In genomic region chr7:30800785-30801252, GRCh38 we compare ENCODE assay signal across 8 cellular contexts. TPM values are rescaled to one million over a fixed set of nuclear protein-coding genes. Genes with fewer than 3 reads are reported as not detected.
DNase-seq lines count a peak whose midpoint lies in the region; ATAC-seq and TF ChIP-seq lines count a peak whose summit lies in the region.

No MANE protein-coding gene starts in this region.

- peak; percentile 78 for TF ChIP-seq CTCF in RWPE2 (IDR thresholded peaks at IDR 0.05; ENCODE audit: poor library complexity, severe bottlenecking)
- peak; percentile 93 for TF ChIP-seq CTCF in chondrocyte (IDR thresholded peaks at IDR 0.05)
- TF ChIP-seq CTCF in stomach (IDR thresholded peaks at IDR 0.05) = peak in 5 of 7 experiments; percentile 36 to 69 (median 57)

- 43 to 60% (median 57%) methylated on average over 4 to 6 of the region's 6 CpGs for WGBS in stomach, 5 donors

- H3K9me3 ChIP-seq in RWPE2 (ENCODE audit: severe bottlenecking) (no peaks in the 10 kb centered on the region), stomach (no peaks in the 10 kb centered on the region)

- H3K4me1 ChIP-seq in RWPE2 (ENCODE audit: insufficient read depth, poor library complexity, severe bottlenecking) (peaks cover 44% of the 10 kb centered on the region), stomach (peaks cover 0 to 69% (median 47%) of the 10 kb centered on the region in 4 donors)

- no peaks in the 10 kb centered on the region for H3K36me3 ChIP-seq in RWPE2 (ENCODE audit: low read depth)
- no peaks in the 10 kb centered on the region for H3K36me3 ChIP-seq in stomach

- H3K9me3 Mint-ChIP-seq in chondrocyte (ENCODE audit: low read depth) = peaks cover 6% of the 10 kb centered on the region

- H3K4me3 ChIP-seq in RWPE2 (ENCODE audit: severe bottlenecking) = no peak overlapping the region
- no peak overlapping the region for H3K4me3 ChIP-seq in stomach

- no peak for TF ChIP-seq EP300 in stomach (IDR thresholded peaks at IDR 0.05)

- H3K4me3 Mint-ChIP-seq in chondrocyte (ENCODE audit: unreplicated experiment) = no peak overlapping the region

- H3K27me3 ChIP-seq in RWPE2 (ENCODE audit: insufficient read depth, poor library complexity, severe bottlenecking) = no peaks in the 10 kb centered on the region
- no peaks in the 10 kb centered on the region for H3K27me3 ChIP-seq in stomach

- DNase-seq in DMS79 treated with DMSO at 0.1 percent for 48 hours (lab: John Stamatoyannopoulos, UW) = peak; percentile 70
- peak; percentile 87 for DNase-seq in M059J (ENCODE audit: low read depth)
- DNase-seq in RWPE2 (ENCODE audit: low spot score) = no peak
- DNase-seq in chondrocyte (ENCODE audit: low spot score) = no peak
- DNase-seq in left colon = peak in 1 of 2 donors; percentile 40
- DNase-seq in stomach = peak; percentile 52

- peaks cover 5% of the 10 kb centered on the region for H3K36me3 Mint-ChIP-seq in chondrocyte (ENCODE audit: low read depth)

- ATAC-seq in GM21367 (IDR thresholded peaks at IDR 0.05; ENCODE audit: unreplicated experiment) = peak; percentile 18
- ATAC-seq in RWPE2 (ENCODE audit: low read depth) = peak; percentile 24; the same call in 2 of the 3 replicates
- peak; percentile 69 for ATAC-seq in left colon
- ATAC-seq in GM18520 (IDR thresholded peaks at IDR 0.05; ENCODE audit: unreplicated experiment) = no peak

- H3K27ac Mint-ChIP-seq in chondrocyte (ENCODE audit: unreplicated experiment) = peak overlapping the region; percentile 50

- H3K27me3 Mint-ChIP-seq in chondrocyte (ENCODE audit: low read depth) = no peaks in the 10 kb centered on the region

- H3K4me1 Mint-ChIP-seq in chondrocyte (ENCODE audit: low read depth) = peaks cover 64% of the 10 kb centered on the region

- intact Hi-C loops in left colon (cut with DNase I, micrococcal nuclease) (loop anchor here in 1 of 2 donors (5.0 kb wide), 1 partner anchor 176 kb away; no protein-coding TSS in a partner anchor), stomach (cut with DNase I; ENCODE audit: low total_unique reads) (loop anchor here (5.0 to 10.0 kb wide), 2 partner anchors 176 to 324 kb away; no protein-coding TSS in a partner anchor)

- H3K27ac ChIP-seq in RWPE2 (ENCODE audit: poor library complexity, severe bottlenecking) (peak overlapping the region; percentile 69), stomach (peak overlapping the region in 2 of 5 donors; percentile 22 to 67)

- TF ChIP-seq POLR2A in stomach (IDR thresholded peaks at IDR 0.05) = no peak

RNA-seq across cellular contexts. Expression of gene MINDY4, which starts 29.6 kb away (rescaled TPM):
- total RNA-seq in M059J (2014; rRNA removed; shearing (Covaris generic)) = 1.8 and 3.3 TPM in 2 replicates
- total RNA-seq in chondrocyte (5.3 to 6.3 TPM (median 5.8 TPM) in 3 replicates), left colon (1 to 10 TPM; 3.2 to 3.8 TPM), stomach (10 to 100 TPM in 2 of 5 donors, 1 to 10 TPM in 2, not detected in 1; 6.4 to 22.8 (median 9.2) TPM)
- polyA plus RNA-seq in stomach = 1 to 10 TPM; 1.6 to 2.2 (median 1.7) TPM

RNA-seq across cellular contexts. Expression of gene INMT, which starts 48.9 kb away (rescaled TPM):
- 0.22 TPM in 1 of 2 replicates, not detected in the other for total RNA-seq in M059J (2014; rRNA removed; shearing (Covaris generic))
- total RNA-seq in chondrocyte (5.6 to 73.2 TPM (median 70.1 TPM) in 3 replicates), left colon (1 to 10 TPM; 3.5 to 6.4 TPM), stomach (10 to 100 TPM in 2 of 5 donors, 1 to 10 TPM in 3; 1.8 to 27.2 (median 8.4) TPM)
- 1 to 10 TPM; 3.2 to 7.2 (median 7.0) TPM for polyA plus RNA-seq in stomach

Comparison
In these comparisons a context has a peak if more than half of its experiments do, and no peak if none do; other contexts are left out.
1. DNase-seq: peak in DMS79 treated with DMSO at 0.1 percent for 48 hours (single experiment), M059J (single experiment) and stomach (single experiment); none in RWPE2 (single experiment) and chondrocyte (single experiment).
2. Peak in every context shown above with its lines, with median percentiles within 50 percentile points of each other: CTCF ChIP-seq.